ENCODE assay signal across 10 cellular contexts in genomic region chr4:126051709-126052424, GRCh38.
DNase-seq lines count a peak whose midpoint lies in the region; ATAC-seq and TF ChIP-seq lines count a peak whose summit lies in the region.
"Had no signal": no experiment of that assay in that cellular context is flagged by ENCODE, and none has a peak within 500 bp of the region (broad histone marks: within the 10 kb centered on the region; RNA-seq: fewer than 3 reads in every experiment).

No MANE protein-coding gene starts in this region.

- no peak overlapping the region for H3K27ac ChIP-seq in gastroesophageal sphincter
- H3K27ac ChIP-seq in gastrocnemius medialis, result no peak overlapping the region

- H3K4me3 ChIP-seq in adipocyte (ENCODE audit: low read length) (no peak overlapping the region), gastroesophageal sphincter (no peak overlapping the region), gastrocnemius medialis (no peak overlapping the region)
- H3K4me3 ChIP-seq: K562 had no signal

- no peak for TF ChIP-seq EP300 in gastroesophageal sphincter (IDR thresholded peaks at IDR 0.05)

- intact Hi-C loops in gastrocnemius medialis (cut with DNase I; ENCODE audit: low total_unique reads), result no loop called here

- DNase-seq in GM03348 (ENCODE audit: low spot score) (peak; percentile 56), adipocyte (ENCODE audit: low read depth) (peak; percentile 96), putamen (ENCODE audit: low spot score) (peak; percentile 74), gastrocnemius medialis (no peak), ecto neural progenitor cell (ENCODE audit: low spot score) (no peak), NCI-H1436 treated with DMSO at 0.1 percent for 48 hours (lab: John Stamatoyannopoulos, UW) (no peak)
- no peak for DNase-seq in activated CD4-positive, CD25-positive, alpha-beta regulatory T cell treated with anti-CD3 and anti-CD28 coated beads, Interleukin-2, amount 50 U/mL, for 72 hours
- DNase-seq: NCI-H524 had no signal

- TF ChIP-seq POLR2A in gastroesophageal sphincter (IDR thresholded peaks at IDR 0.05) (no peak), gastrocnemius medialis (IDR thresholded peaks at IDR 0.05) (no peak)

- ATAC-seq in gastroesophageal sphincter (peak; percentile 72), gastrocnemius medialis (no peak)
- ATAC-seq: K562 had no signal

- H3K9me3 ChIP-seq in adipocyte (ENCODE audit: control insufficient read depth, low read length) (no peaks in the 10 kb centered on the region), gastroesophageal sphincter (no peaks in the 10 kb centered on the region), gastrocnemius medialis (no peaks in the 10 kb centered on the region)

- H3K27me3 ChIP-seq in adipocyte (replicated peaks; ENCODE audit: control insufficient read depth, insufficient read depth, low read length) (no peaks in the 10 kb centered on the region), gastroesophageal sphincter (no peaks in the 10 kb centered on the region), gastrocnemius medialis (no peaks in the 10 kb centered on the region)

- WGBS in gastroesophageal sphincter (ENCODE audit: low coverage in 1 of 2), 2 donors, result 5 to 16% methylated on average over 1 of the region's 1 CpG

- in situ Hi-C loops in gastrocnemius medialis (cut with MboI; ENCODE audit: low sequenced_read_pairs in 4 of 4), result no loop called here

- H3K9ac ChIP-seq in adipocyte (ENCODE audit: low read length), result no peak overlapping the region

- H3K4me1 ChIP-seq in adipocyte (ENCODE audit: control insufficient read depth, insufficient read depth, low read length) (peaks cover 10% of the 10 kb centered on the region), gastroesophageal sphincter (peaks cover 0 to 14% (median 0%) of the 10 kb centered on the region in 3 donors), gastrocnemius medialis (peaks cover 0 to 7% of the 10 kb centered on the region in 2 donors)

- H3K36me3 ChIP-seq in adipocyte (ENCODE audit: control insufficient read depth, insufficient read depth, low read length, severe bottlenecking) (no peaks in the 10 kb centered on the region), gastroesophageal sphincter (no peaks in the 10 kb centered on the region), gastrocnemius medialis (no peaks in the 10 kb centered on the region)

- TF ChIP-seq CTCF in gastroesophageal sphincter (IDR thresholded peaks at IDR 0.05), result peak in 1 of 4 experiments; percentile 14
- TF ChIP-seq CTCF in gastrocnemius medialis (IDR thresholded peaks at IDR 0.05 in 4 of 5, conservative IDR thresholded peaks at IDR 0.05 in 1 of 5), result no peak

Comparison
In these comparisons a context has a peak if more than half of its experiments do, and no peak if none do; other contexts are left out.
1. DNase-seq: peak in GM03348 (single experiment), adipocyte (single experiment) and putamen (single experiment); none in gastrocnemius medialis (0 of 2), ecto neural progenitor cell (single experiment), activated CD4-positive, CD25-positive, alpha-beta regulatory T cell treated with anti-CD3 and anti-CD28 coated beads, Interleukin-2, amount 50 U/mL, for 72 hours (single experiment) and NCI-H1436 treated with DMSO at 0.1 percent for 48 hours (single experiment).